1 cellular context compared by ENCODE assay signal in the genomic region with DNA sequence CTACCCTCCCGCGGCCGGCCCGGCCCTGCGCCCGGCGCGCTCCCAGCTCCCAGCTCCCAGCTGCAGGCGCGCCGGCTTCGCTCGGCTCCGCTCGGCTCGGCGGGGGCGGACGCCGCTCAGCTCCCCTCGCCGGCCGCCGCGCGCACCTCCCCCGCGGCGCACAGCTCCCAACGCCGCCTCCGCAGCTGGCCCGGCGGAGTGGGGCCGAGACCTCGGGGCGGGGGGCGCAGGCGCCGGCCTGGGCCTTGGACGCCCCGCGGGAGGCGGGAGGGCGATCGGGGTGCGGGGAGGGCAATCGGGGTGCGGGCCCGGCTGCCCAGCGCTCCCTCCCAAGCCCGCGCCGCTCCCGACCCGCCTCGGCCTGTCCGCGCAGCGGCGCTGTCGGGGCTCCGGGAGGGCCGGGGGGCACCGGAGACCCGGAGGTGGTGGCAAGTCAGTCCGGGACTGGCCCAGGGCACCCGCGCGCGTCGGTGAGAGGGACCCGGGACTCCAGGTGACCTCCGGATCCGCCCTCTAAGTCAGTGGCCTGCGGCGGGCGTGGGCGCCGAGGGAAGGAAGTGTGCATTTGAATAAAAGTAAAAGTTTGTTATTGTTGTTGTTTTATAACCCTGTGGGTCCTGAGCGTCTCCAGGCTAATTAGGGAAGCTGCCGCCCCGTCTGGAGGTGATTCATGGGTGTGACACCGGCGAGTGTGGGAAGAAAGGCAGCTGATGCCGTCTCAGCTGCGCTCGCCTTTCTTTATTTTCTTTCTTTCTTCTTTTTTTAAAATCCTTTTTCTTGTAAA.
TF ChIP-seq lines count a peak whose summit lies in the region.

A gene with protein sequence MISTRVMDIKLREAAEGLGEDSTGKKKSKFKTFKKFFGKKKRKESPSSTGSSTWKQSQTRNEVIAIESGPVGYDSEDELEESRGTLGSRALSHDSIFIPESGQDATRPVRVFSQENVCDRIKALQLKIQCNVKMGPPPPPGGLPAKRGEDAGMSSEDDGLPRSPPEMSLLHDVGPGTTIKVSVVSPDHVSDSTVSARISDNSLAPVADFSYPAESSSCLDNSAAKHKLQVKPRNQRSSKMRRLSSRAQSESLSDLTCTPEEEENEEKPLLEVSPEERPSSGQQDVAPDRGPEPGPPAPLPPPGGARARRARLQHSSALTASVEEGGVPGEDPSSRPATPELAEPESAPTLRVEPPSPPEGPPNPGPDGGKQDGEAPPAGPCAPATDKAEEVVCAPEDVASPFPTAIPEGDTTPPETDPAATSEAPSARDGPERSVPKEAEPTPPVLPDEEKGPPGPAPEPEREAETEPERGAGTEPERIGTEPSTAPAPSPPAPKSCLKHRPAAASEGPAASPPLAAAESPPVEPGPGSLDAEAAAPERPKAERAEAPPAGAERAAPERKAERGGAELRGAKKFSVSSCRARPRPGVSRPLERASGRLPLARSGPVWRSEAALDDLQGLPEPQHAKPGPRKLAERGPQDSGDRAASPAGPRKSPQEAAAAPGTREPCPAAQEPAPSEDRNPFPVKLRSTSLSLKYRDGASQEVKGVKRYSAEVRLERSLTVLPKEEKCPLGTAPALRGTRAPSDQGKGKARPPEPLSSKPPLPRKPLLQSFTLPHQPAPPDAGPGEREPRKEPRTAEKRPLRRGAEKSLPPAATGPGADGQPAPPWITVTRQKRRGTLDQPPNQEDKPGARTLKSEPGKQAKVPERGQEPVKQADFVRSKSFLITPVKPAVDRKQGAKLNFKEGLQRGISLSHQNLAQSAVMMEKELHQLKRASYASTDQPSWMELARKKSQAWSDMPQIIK (minus strand): TSS at position 93 of the 784 bp plus-strand sequence. CDS start 89,425 bp downstream, outside the sequence.

TF ChIP-seq in H1, 55 proteins besides CTCF, POLR2A, EP300 and RAD21 (continued from another document):
- no peak for TF ChIP-seq NANOG (IDR thresholded peaks at IDR 0.05; ENCODE audit: insufficient read depth, low read depth, low read length, poor library complexity, severe bottlenecking)
- no peak for TF ChIP-seq BACH1 (IDR thresholded peaks at IDR 0.05; ENCODE audit: low read length)
- no peak for TF ChIP-seq CTBP2 (IDR thresholded peaks at IDR 0.05; ENCODE audit: borderline replicate concordance, insufficient read depth, insufficient read length, low read length)
- no peak for TF ChIP-seq PHF8 (conservative IDR thresholded peaks at IDR 0.05; ENCODE audit: low read depth, low read length)
- no peak for TF ChIP-seq KDM1A (IDR thresholded peaks at IDR 0.05; ENCODE audit: borderline replicate concordance, low read length)
- TF ChIP-seq TAF1 (IDR thresholded peaks at IDR 0.05; ENCODE audit: low read depth, low read length) = no peak
- no peak for TF ChIP-seq CREB1 (IDR thresholded peaks at IDR 0.05)
- TF ChIP-seq BCL11A (IDR thresholded peaks at IDR 0.05; ENCODE audit: low read depth in 2 of 2, low read length in 2 of 2) = no peak
- TF ChIP-seq NRF1 (IDR thresholded peaks at IDR 0.05; ENCODE audit: low read depth, low read length) = no peak
- TF ChIP-seq POLR2AphosphoS5 (IDR thresholded peaks at IDR 0.05; ENCODE audit: low read depth, low read length) = no peak
- TF ChIP-seq ZNF274 (IDR thresholded peaks at IDR 0.05; ENCODE audit: borderline replicate concordance, extremely low read depth, low read length) = no peak
- TF ChIP-seq TCF12 (IDR thresholded peaks at IDR 0.05; ENCODE audit: low read depth, low read length) = no peak
- TF ChIP-seq CEBPB (IDR thresholded peaks at IDR 0.05; ENCODE audit: low read depth, low read length) = no peak
- TF ChIP-seq, protein P1, sequence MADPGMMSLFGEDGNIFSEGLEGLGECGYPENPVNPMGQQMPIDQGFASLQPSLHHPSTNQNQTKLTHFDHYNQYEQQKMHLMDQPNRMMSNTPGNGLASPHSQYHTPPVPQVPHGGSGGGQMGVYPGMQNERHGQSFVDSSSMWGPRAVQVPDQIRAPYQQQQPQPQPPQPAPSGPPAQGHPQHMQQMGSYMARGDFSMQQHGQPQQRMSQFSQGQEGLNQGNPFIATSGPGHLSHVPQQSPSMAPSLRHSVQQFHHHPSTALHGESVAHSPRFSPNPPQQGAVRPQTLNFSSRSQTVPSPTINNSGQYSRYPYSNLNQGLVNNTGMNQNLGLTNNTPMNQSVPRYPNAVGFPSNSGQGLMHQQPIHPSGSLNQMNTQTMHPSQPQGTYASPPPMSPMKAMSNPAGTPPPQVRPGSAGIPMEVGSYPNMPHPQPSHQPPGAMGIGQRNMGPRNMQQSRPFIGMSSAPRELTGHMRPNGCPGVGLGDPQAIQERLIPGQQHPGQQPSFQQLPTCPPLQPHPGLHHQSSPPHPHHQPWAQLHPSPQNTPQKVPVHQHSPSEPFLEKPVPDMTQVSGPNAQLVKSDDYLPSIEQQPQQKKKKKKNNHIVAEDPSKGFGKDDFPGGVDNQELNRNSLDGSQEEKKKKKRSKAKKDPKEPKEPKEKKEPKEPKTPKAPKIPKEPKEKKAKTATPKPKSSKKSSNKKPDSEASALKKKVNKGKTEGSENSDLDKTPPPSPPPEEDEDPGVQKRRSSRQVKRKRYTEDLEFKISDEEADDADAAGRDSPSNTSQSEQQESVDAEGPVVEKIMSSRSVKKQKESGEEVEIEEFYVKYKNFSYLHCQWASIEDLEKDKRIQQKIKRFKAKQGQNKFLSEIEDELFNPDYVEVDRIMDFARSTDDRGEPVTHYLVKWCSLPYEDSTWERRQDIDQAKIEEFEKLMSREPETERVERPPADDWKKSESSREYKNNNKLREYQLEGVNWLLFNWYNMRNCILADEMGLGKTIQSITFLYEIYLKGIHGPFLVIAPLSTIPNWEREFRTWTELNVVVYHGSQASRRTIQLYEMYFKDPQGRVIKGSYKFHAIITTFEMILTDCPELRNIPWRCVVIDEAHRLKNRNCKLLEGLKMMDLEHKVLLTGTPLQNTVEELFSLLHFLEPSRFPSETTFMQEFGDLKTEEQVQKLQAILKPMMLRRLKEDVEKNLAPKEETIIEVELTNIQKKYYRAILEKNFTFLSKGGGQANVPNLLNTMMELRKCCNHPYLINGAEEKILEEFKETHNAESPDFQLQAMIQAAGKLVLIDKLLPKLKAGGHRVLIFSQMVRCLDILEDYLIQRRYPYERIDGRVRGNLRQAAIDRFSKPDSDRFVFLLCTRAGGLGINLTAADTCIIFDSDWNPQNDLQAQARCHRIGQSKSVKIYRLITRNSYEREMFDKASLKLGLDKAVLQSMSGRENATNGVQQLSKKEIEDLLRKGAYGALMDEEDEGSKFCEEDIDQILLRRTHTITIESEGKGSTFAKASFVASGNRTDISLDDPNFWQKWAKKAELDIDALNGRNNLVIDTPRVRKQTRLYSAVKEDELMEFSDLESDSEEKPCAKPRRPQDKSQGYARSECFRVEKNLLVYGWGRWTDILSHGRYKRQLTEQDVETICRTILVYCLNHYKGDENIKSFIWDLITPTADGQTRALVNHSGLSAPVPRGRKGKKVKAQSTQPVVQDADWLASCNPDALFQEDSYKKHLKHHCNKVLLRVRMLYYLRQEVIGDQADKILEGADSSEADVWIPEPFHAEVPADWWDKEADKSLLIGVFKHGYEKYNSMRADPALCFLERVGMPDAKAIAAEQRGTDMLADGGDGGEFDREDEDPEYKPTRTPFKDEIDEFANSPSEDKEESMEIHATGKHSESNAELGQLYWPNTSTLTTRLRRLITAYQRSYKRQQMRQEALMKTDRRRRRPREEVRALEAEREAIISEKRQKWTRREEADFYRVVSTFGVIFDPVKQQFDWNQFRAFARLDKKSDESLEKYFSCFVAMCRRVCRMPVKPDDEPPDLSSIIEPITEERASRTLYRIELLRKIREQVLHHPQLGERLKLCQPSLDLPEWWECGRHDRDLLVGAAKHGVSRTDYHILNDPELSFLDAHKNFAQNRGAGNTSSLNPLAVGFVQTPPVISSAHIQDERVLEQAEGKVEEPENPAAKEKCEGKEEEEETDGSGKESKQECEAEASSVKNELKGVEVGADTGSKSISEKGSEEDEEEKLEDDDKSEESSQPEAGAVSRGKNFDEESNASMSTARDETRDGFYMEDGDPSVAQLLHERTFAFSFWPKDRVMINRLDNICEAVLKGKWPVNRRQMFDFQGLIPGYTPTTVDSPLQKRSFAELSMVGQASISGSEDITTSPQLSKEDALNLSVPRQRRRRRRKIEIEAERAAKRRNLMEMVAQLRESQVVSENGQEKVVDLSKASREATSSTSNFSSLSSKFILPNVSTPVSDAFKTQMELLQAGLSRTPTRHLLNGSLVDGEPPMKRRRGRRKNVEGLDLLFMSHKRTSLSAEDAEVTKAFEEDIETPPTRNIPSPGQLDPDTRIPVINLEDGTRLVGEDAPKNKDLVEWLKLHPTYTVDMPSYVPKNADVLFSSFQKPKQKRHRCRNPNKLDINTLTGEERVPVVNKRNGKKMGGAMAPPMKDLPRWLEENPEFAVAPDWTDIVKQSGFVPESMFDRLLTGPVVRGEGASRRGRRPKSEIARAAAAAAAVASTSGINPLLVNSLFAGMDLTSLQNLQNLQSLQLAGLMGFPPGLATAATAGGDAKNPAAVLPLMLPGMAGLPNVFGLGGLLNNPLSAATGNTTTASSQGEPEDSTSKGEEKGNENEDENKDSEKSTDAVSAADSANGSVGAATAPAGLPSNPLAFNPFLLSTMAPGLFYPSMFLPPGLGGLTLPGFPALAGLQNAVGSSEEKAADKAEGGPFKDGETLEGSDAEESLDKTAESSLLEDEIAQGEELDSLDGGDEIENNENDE (IDR thresholded peaks at IDR 0.05; ENCODE audit: insufficient replicate concordance, low read length) = no peak
- TF ChIP-seq CHD1 (IDR thresholded peaks at IDR 0.05; ENCODE audit: low read depth, low read length) = no peak
- TF ChIP-seq BRCA1 (IDR thresholded peaks at IDR 0.05; ENCODE audit: low read depth, low read length) = no peak
- peak; percentile 68; the same call in 1 of the 2 replicates for TF ChIP-seq EGR1 (IDR thresholded peaks at IDR 0.05; ENCODE audit: borderline replicate concordance, low read depth, low read length)
- peak; percentile 64 for TF ChIP-seq EZH2 (IDR thresholded peaks at IDR 0.05; ENCODE audit: low read depth, low read length, severe bottlenecking)
- TF ChIP-seq SP4 (IDR thresholded peaks at IDR 0.05; ENCODE audit: low read length) = no peak
- TF ChIP-seq ATF2 (IDR thresholded peaks at IDR 0.05; ENCODE audit: low read length) = no peak
- peak; percentile 56 for TF ChIP-seq KDM4A (IDR thresholded peaks at IDR 0.05; ENCODE audit: low read depth, low read length, severe bottlenecking)
- TF ChIP-seq SP1 (IDR thresholded peaks at IDR 0.05; ENCODE audit: low read depth, low read length) = no peak
- no peak for TF ChIP-seq GABPA (IDR thresholded peaks at IDR 0.05; ENCODE audit: borderline replicate concordance, insufficient read depth, low read length)
- TF ChIP-seq SUZ12 (IDR thresholded peaks at IDR 0.05; ENCODE audit: low read length) = peak; percentile 20; the same call in 1 of the 2 replicates
- no peak for TF ChIP-seq JUN (IDR thresholded peaks at IDR 0.05; ENCODE audit: low read depth, low read length)
- no peak for TF ChIP-seq POU5F1 (IDR thresholded peaks at IDR 0.05; ENCODE audit: low read depth, low read length)
- no peak for TF ChIP-seq MAX (IDR thresholded peaks at IDR 0.05)
